21 cellular contexts compared by ENCODE assay signal in genomic region chr10:66837990-66838389, GRCh38.
A peak's percentile ranks its signal among the peaks of the same experiment; 100 is the strongest.
DNase-seq lines count a peak whose midpoint lies in the region; ATAC-seq, FAIRE-seq and TF ChIP-seq lines count a peak whose summit lies in the region.
"Had no signal": no experiment of that assay in that cellular context is flagged by ENCODE, and none has a peak within 500 bp of the region (broad histone marks: within the 10 kb centered on the region; RNA-seq: fewer than 3 reads in every experiment).

No MANE protein-coding gene starts in this region.

- no peak for ATAC-seq in HepG2
- no peak for ATAC-seq in GM19035 (IDR thresholded peaks at IDR 0.05; ENCODE audit: unreplicated experiment)
- ATAC-seq: activated CD8-positive, alpha-beta memory T cell treated with anti-CD3 and anti-CD28 coated beads, Interleukin-2, amount 10 ng/mL, durations not matched to agents 7 days and 5 days; GM23338; naive thymus-derived CD8-positive, alpha-beta T cell; psoas muscle; stimulated activated memory B cell treated with anti-CD40 and anti-IgM and Interleukin-4, amounts not matched to agents 10 μg/mL and 1 μg/mL and 100 μg/mL, for 72 hours had no signal

- no peak for TF ChIP-seq RAD21 in HepG2 (CRISPR knock-in tag; IDR thresholded peaks at IDR 0.05)

- H3K27me3 ChIP-seq in HAP-1 (ENCODE audit: low read depth) (no peaks in the 10 kb centered on the region), HepG2 (ENCODE audit: control insufficient read depth in 1 of 2, insufficient read depth in 2 of 2, low read length in 2 of 2) (no peaks in the 10 kb centered on the region; a peak in 1 of 5 replicates)
- H3K27me3 ChIP-seq: tibial artery had no signal

- in situ Hi-C loops in HAP-1 (cut with MboI; ENCODE audit: low sequenced_read_pairs) = no loop called here
- in situ Hi-C loops in astrocyte of the cerebellum (cut with HindIII; ENCODE audit: low sequenced_read_pairs) = no loop called here
- in situ Hi-C loops in HepG2 (cut with HindIII; ENCODE audit: extremely low pct_ligation_motif_present, low pct_unique_long_range_greater_than_20kb) = no loop called here

- no peak overlapping the region for H3K9ac ChIP-seq in HepG2 (ENCODE audit: insufficient read depth, low read depth, low read length)

- H3K4me3 ChIP-seq in HAP-1 (no peak overlapping the region), astrocyte of the cerebellum (ENCODE audit: low read depth, low read length) (no peak overlapping the region), HepG2 (replicated peaks in 1 of 3; ENCODE audit: insufficient read depth in 1 of 3, low read depth in 2 of 3, low read length in 3 of 3) (no peak overlapping the region)
- H3K4me3 ChIP-seq: GM23338, lower lobe of right lung, psoas muscle, tibial artery had no signal

- FAIRE-seq in islet of Langerhans (lab: Jason Lieb, UNC) (peak; percentile 94), HepG2 (lab: Jason Lieb, UNC) (no peak)
- FAIRE-seq: A204.1 had no signal

- H3K79me2 ChIP-seq in HepG2 (ENCODE audit: insufficient read depth, low read length) = no peaks in the 10 kb centered on the region

- H3K27ac ChIP-seq in HepG2 (ENCODE audit: extremely low read length, insufficient read depth, low read length) = no peak overlapping the region
- H3K27ac ChIP-seq: lower lobe of right lung, psoas muscle, tibial artery had no signal

- intact Hi-C loops in HepG2 (cut with micrococcal nuclease; ENCODE audit: unreplicated experiment) = no loop called here

- H2AFZ ChIP-seq in HepG2 (ENCODE audit: low read length) = no peak overlapping the region
- H2AFZ ChIP-seq: GM23338 had no signal

- no peaks in the 10 kb centered on the region for H4K20me1 ChIP-seq in HepG2 (ENCODE audit: insufficient read depth, low read length)

- 69% methylated on average over 1 of the region's 1 CpG for WGBS in HepG2 (ENCODE audit: low lambda C conversion rate)

- H3K9me3 ChIP-seq in HAP-1 = no peaks in the 10 kb centered on the region
- H3K9me3 ChIP-seq in HepG2 (ENCODE audit: low read length) = no peaks in the 10 kb centered on the region
- H3K9me3 ChIP-seq: lower lobe of right lung, psoas muscle, tibial artery had no signal

- no peak for TF ChIP-seq EP300 in HepG2 (IDR thresholded peaks at IDR 0.05; ENCODE audit: low read depth in 2 of 2, low read length in 2 of 2)
- no peak for TF ChIP-seq EP300 in HepG2 (CRISPR knock-in tag; IDR thresholded peaks at IDR 0.05; ENCODE audit: borderline replicate concordance)

- no peak for TF ChIP-seq POLR2A in HepG2 (IDR thresholded peaks at IDR 0.05; ENCODE audit: insufficient read depth in 1 of 2, low read depth in 2 of 2, low read length in 2 of 2)

- DNase-seq in A172 (ENCODE audit: low spot score) = peak; percentile 69
- DNase-seq in HAP-1 (ENCODE audit: low spot score in 2 of 2) = peak; percentile 9 to 69
- DNase-seq in astrocyte of the cerebellum (ENCODE audit: low read depth) = peak; percentile 84
- DNase-seq in hypothalamus (lab: John Stamatoyannopoulos, UW) = no peak
- DNase-seq in nucleus accumbens (lab: John Stamatoyannopoulos, UW) = no peak
- DNase-seq in HepG2 (ENCODE audit: low spot score) = no peak
- DNase-seq: activated CD8-positive, alpha-beta memory T cell treated with anti-CD3 and anti-CD28 coated beads, Interleukin-2, amount 10 ng/mL, durations not matched to agents 7 days and 5 days; CD8-positive, alpha-beta memory T cell; Kasumi-1; lower lobe of right lung; naive thymus-derived CD8-positive, alpha-beta T cell; psoas muscle; SHP77 treated with DMSO at 0.1 percent for 48 hours; stimulated activated CD4-positive, alpha-beta T cell treated with anti-CD3 and anti-CD28 coated beads, Interleukin-12 subunit alpha, Interleukin-12 subunit beta, amount 100 ng/mL, for 4 hours; T-helper 2 cell; tibial artery had no signal

- H3K4me1 ChIP-seq in HAP-1 = peaks cover 28% of the 10 kb centered on the region
- no peaks in the 10 kb centered on the region for H3K4me1 ChIP-seq in HepG2 (ENCODE audit: insufficient read depth, low read length)
- H3K4me1 ChIP-seq: lower lobe of right lung, tibial artery had no signal

- TF ChIP-seq CTCF in astrocyte of the cerebellum (IDR thresholded peaks at IDR 0.05; ENCODE audit: low read depth, low read length, missing control alignments) (no peak), HepG2 (CRISPR knock-in tag; IDR thresholded peaks at IDR 0.05) (no peak)

- H3K4me2 ChIP-seq in HepG2 (ENCODE audit: low read depth, low read length) = no peak overlapping the region
- H3K4me2 ChIP-seq: GM23338 had no signal

- CTCF ChIA-PET in HepG2 (lab: Yijun Ruan, JAX; ENCODE audit: low intra/inter-chr PET ratio, low total read pairs) = no interaction called here

- POLR2A ChIA-PET in HepG2 (lab: Yijun Ruan, JAX) = no interaction called here

- no TSS peak for BruUV-seq in HepG2 (replicated peaks; lab: Mats Ljungman, UMichigan)

- H3K36me3 ChIP-seq in HAP-1 (replicated peaks) (no peaks in the 10 kb centered on the region), HepG2 (replicated peaks in 1 of 2; ENCODE audit: control insufficient read depth in 1 of 2, insufficient read depth in 2 of 2, low read length in 2 of 2) (no peaks in the 10 kb centered on the region)
- H3K36me3 ChIP-seq: lower lobe of right lung, tibial artery had no signal

TF ChIP-seq in HepG2, 621 proteins besides CTCF, POLR2A, EP300 and RAD21 (continues in another document):
- TF ChIP-seq ZNF660 (CRISPR knock-in tag; IDR thresholded peaks at IDR 0.05; ENCODE audit: borderline replicate concordance, low read depth) (no peak), ZNF597 (CRISPR knock-in tag; IDR thresholded peaks at IDR 0.05) (no peak), ZBTB46 (CRISPR knock-in tag; IDR thresholded peaks at IDR 0.05; ENCODE audit: borderline replicate concordance) (no peak), RARG (CRISPR knock-in tag; IDR thresholded peaks at IDR 0.05; ENCODE audit: low read depth) (no peak), TIGD3 (CRISPR knock-in tag; IDR thresholded peaks at IDR 0.05; ENCODE audit: borderline replicate concordance) (no peak), SIX1 (CRISPR knock-in tag; IDR thresholded peaks at IDR 0.05; ENCODE audit: borderline replicate concordance) (no peak), ZNF75D (CRISPR knock-in tag; IDR thresholded peaks at IDR 0.05; ENCODE audit: borderline replicate concordance) (no peak), ETS1 (CRISPR knock-in tag; IDR thresholded peaks at IDR 0.05) (no peak), ZNF562 (CRISPR knock-in tag; IDR thresholded peaks at IDR 0.05; ENCODE audit: borderline replicate concordance) (no peak), ZNF777 (CRISPR knock-in tag; IDR thresholded peaks at IDR 0.05) (no peak), CEBPB (IDR thresholded peaks at IDR 0.05; ENCODE audit: borderline replicate concordance, low read depth, low read length) (no peak), ZNF18 (CRISPR knock-in tag; IDR thresholded peaks at IDR 0.05; ENCODE audit: insufficient replicate concordance) (no peak)

Comparison
In these comparisons a context has a peak if more than half of its experiments do, and no peak if none do; other contexts are left out.
1. DNase-seq: peak in A172 (single experiment), HAP-1 (2 of 2) and astrocyte of the cerebellum (single experiment); none in hypothalamus (0 of 51), nucleus accumbens (0 of 56) and HepG2 (single experiment).